1 cellular context compared by ENCODE assay signal in genomic region chr3:169106662-169107061, GRCh38.
A peak's percentile ranks its signal among the peaks of the same experiment; 100 is the strongest.
TF ChIP-seq lines count a peak whose summit lies in the region.

No MANE protein-coding gene starts in this region.

TF ChIP-seq in K562, 482 proteins besides CTCF, POLR2A, EP300 and RAD21:
- TF ChIP-seq DACH1 (IDR thresholded peaks at IDR 0.05; ENCODE audit: partially characterized antibody) (no peak), ZC3H4 (CRISPR knock-in tag; IDR thresholded peaks at IDR 0.05; ENCODE audit: borderline replicate concordance) (no peak), ZNF668 (CRISPR knock-in tag; IDR thresholded peaks at IDR 0.05) (no peak), TAF9B (IDR thresholded peaks at IDR 0.05; ENCODE audit: partially characterized antibody) (no peak), CEBPB (tag; IDR thresholded peaks at IDR 0.05) (peak; percentile 62)
